ENCODE assay signal across 1 cellular context in the genomic region with DNA sequence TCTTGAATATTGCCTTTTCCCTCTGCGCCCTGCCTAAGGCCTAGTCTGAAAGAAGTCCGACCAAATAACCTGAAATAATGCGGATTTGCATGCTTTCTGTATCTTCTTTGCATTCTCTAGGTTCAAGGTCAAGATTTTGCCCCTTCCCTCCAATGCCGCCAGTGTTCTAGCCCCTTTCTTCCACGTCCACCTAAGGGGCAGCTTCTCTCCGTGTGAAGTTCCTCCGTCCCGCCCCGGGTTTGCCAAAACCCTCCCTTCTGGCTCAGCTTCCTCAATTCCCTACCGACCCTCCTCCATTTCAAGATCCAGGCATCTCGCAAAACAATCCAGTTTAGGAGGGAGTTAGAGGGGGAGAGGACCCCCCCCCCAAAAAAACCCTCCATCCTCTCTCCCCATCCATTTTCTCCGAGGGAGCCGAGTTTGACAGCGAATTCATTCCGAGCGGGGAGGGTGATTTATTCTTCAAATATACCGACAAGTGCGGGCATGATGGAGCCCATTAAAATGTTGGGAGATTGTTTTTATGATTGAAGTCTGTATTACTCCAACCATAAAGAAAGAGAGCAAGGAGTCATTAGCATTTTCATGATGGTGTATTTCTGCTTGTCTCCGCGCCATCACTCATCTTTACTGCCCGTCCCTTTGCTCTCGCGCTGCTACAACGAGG.
TF ChIP-seq lines count a peak whose summit lies in the region.

No MANE protein-coding gene starts in this region.

TF ChIP-seq in K562, 482 proteins besides CTCF, POLR2A, EP300 and RAD21:
- TF ChIP-seq EZH2 (IDR thresholded peaks at IDR 0.05; ENCODE audit: borderline replicate concordance, low read depth, low read length) (0 out of 2 replicates have a peak, but pooled peaks have one; percentile 35), PCBP1 (IDR thresholded peaks at IDR 0.05; ENCODE audit: low read depth, low read length, poor library complexity, severe bottlenecking) (no peak)
